In the genomic region with DNA sequence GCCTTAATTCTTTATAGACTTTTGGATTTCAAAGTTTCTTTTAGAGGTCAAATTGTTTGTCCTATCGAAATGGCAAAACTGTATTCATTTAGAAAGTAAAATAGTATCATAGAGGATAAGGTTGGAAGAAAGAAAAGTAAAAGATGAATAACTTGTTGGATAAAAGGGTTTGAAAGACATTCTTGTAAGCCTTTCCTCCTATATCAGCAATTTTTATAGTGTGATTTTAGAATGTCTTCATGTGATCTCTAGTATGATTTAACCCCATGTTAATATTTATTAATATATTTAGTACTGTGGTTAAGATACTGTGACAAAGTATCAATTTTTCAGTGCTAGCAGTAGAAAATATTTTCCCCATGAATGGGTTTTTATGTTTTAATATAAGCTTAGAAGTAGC, we compare ENCODE assay signal across 9 cellular contexts. TPM values are rescaled to one million over a fixed set of nuclear protein-coding genes. Genes with fewer than 3 reads are reported as not detected.
DNase-seq lines count a peak whose midpoint lies in the region; ATAC-seq and TF ChIP-seq lines count a peak whose summit lies in the region.
"Had no signal": no experiment of that assay in that cellular context is flagged by ENCODE, and none has a peak within 500 bp of the region (broad histone marks: within the 10 kb centered on the region; RNA-seq: fewer than 3 reads in every experiment).

No MANE protein-coding gene starts in this region.

- peak overlapping the region; percentile 94 for H3K27ac ChIP-seq in mammary epithelial cell (ENCODE audit: insufficient read depth, low read depth, low read length)
- no peak overlapping the region for H3K27ac ChIP-seq in neural cell (ENCODE audit: low read length)

- H3K4me2 ChIP-seq in Loucy (ENCODE audit: low read depth, low read length, poor library complexity, severe bottlenecking) (peak overlapping the region; percentile 98), mammary epithelial cell (ENCODE audit: insufficient read depth, low read depth, low read length) (peak overlapping the region; percentile 87), neural cell (ENCODE audit: low read length) (no peak overlapping the region)

- intact Hi-C loops in CD14-positive monocyte (cut with micrococcal nuclease) (loop anchor here in 1 of 2 donors (5.0 to 10.0 kb wide), 2 partner anchors 35 to 207 kb away; no protein-coding TSS in a partner anchor), mammary epithelial cell (cut with micrococcal nuclease) (loop anchor here (5.0 kb wide), 1 partner anchor 635 kb away; the partner anchor contains the start of gene MAP4K5), lower leg skin (cut with DNase I; ENCODE audit: low total_unique reads) (loop anchor here (10.0 kb wide), 1 partner anchor 107 kb away; no protein-coding TSS in a partner anchor)

- in situ Hi-C loops in mammary epithelial cell (cut with MboI; ENCODE audit: low sequenced_read_pairs in 2 of 2) = loop anchor here (10.0 kb wide), 2 partner anchors 47 to 107 kb away; no protein-coding TSS in a partner anchor

- peaks cover 67% of the 10 kb centered on the region for H4K20me1 ChIP-seq in Loucy (ENCODE audit: insufficient read depth, low read length, poor library complexity, severe bottlenecking)
- H4K20me1 ChIP-seq in mammary epithelial cell (ENCODE audit: insufficient read depth, low read length) = no peaks in the 10 kb centered on the region
- H4K20me1 ChIP-seq in neural cell (ENCODE audit: insufficient read depth) = no peaks in the 10 kb centered on the region

- H3K27me3 ChIP-seq in Loucy (ENCODE audit: insufficient read depth, low read length, poor library complexity, severe bottlenecking) (peaks cover 11% of the 10 kb centered on the region), mammary epithelial cell (ENCODE audit: insufficient read depth, low read length) (no peaks in the 10 kb centered on the region), neural cell (ENCODE audit: insufficient read depth, low read depth, low read length) (no peaks in the 10 kb centered on the region)

- dilution Hi-C loops in mammary epithelial cell (cut with HindIII; ENCODE audit: low sequenced_read_pairs) = loop anchor here (5.0 kb wide), 1 partner anchor 75 kb away; no protein-coding TSS in a partner anchor

- H2AFZ ChIP-seq in Loucy (ENCODE audit: low read length) = no peak overlapping the region
- H2AFZ ChIP-seq in mammary epithelial cell (ENCODE audit: low read depth, low read length) = no peak overlapping the region
- H2AFZ ChIP-seq in neural cell (ENCODE audit: low read depth, low read length) = no peak overlapping the region

- peaks cover 50% of the 10 kb centered on the region for H3K4me1 ChIP-seq in Loucy (ENCODE audit: insufficient read depth, low read length, poor library complexity, severe bottlenecking)
- peaks cover 8% of the 10 kb centered on the region for H3K4me1 ChIP-seq in mammary epithelial cell (ENCODE audit: insufficient read depth, low read length)

- TF ChIP-seq EP300 in neural cell (conservative IDR thresholded peaks at IDR 0.05; ENCODE audit: poor library complexity, severe bottlenecking) = no peak

- DNase-seq in CD14-positive monocyte (ENCODE audit: low spot score) (no peak), mammary epithelial cell (no peak), NCI-H187 (lab: John Stamatoyannopoulos, UW) (no peak), lower leg skin (ENCODE audit: low spot score in 2 of 2) (no peak), hepatic stellate cell (ENCODE audit: low spot score) (no peak)
- DNase-seq: NCI-H146 had no signal

- peaks cover 25% of the 10 kb centered on the region for H3K4me1 Mint-ChIP-seq in CD14-positive monocyte

- H3K9me3 Mint-ChIP-seq in CD14-positive monocyte = peaks cover 0 to 2% (median 0%) of the 10 kb centered on the region in 7 donors

- H3K27ac Mint-ChIP-seq in CD14-positive monocyte = peak overlapping the region in 3 of 7 donors; percentile 55 to 99 (median 60)

- no peaks in the 10 kb centered on the region for H3K27me3 Mint-ChIP-seq in CD14-positive monocyte (ENCODE audit: low read depth in 3 of 3)

- peaks cover 6% of the 10 kb centered on the region; the same call in 1 of the 2 replicates for H3K36me3 ChIP-seq in Loucy (ENCODE audit: insufficient read depth, low read length)
- peaks cover 16% of the 10 kb centered on the region for H3K36me3 ChIP-seq in mammary epithelial cell (ENCODE audit: insufficient read depth, low read length)
- no peaks in the 10 kb centered on the region for H3K36me3 ChIP-seq in neural cell (ENCODE audit: insufficient read depth, low read length)

- peaks cover 40 to 43% of the 10 kb centered on the region in 2 donors for H3K36me3 Mint-ChIP-seq in CD14-positive monocyte

- no TSS peak for BruUV-seq in mammary epithelial cell (replicated peaks; lab: Mats Ljungman, UMichigan)

- CTCF ChIA-PET in mammary epithelial cell (lab: Charles Lee; ENCODE audit: low non-redundant PET) = interaction anchor here (0.6 kb wide), 1 partner anchor 14 kb away, joined by 3 read pairs; no protein-coding TSS in a partner anchor

- 27% methylated on average over 1 of the region's 1 CpG for WGBS in mammary epithelial cell (ENCODE audit: low coverage, missing lambda C conversion rate)
- WGBS in lower leg skin, 2 donors = 33 to 45% methylated on average over 1 of the region's 1 CpG

- no peak for TF ChIP-seq RAD21 in neural cell (conservative IDR thresholded peaks at IDR 0.05)

- no peak for TF ChIP-seq CTCF in CD14-positive monocyte (IDR thresholded peaks at IDR 0.05)
- TF ChIP-seq CTCF in Loucy (conservative IDR thresholded peaks at IDR 0.05; ENCODE audit: low read length) = no peak
- TF ChIP-seq CTCF in mammary epithelial cell (conservative IDR thresholded peaks at IDR 0.05 in 1 of 2, IDR thresholded peaks at IDR 0.05 in 1 of 2; ENCODE audit: extremely low read depth in 1 of 2, insufficient read depth in 1 of 2, low read depth in 1 of 2, low read length in 2 of 2) = no peak
- TF ChIP-seq CTCF in neural cell (IDR thresholded peaks at IDR 0.05; ENCODE audit: poor library complexity, severe bottlenecking) = no peak
- TF ChIP-seq CTCF in lower leg skin (IDR thresholded peaks at IDR 0.05) = no peak

- H3F3A ChIP-seq in Loucy (ENCODE audit: low read depth) (peaks cover 4% of the 10 kb centered on the region; the same call in 1 of the 2 replicates), neural cell (ENCODE audit: insufficient read depth, low read length, poor library complexity, severe bottlenecking) (no peaks in the 10 kb centered on the region)

- peak overlapping the region; percentile 87 for H3K4me3 ChIP-seq in Loucy (ENCODE audit: low read length, poor library complexity, severe bottlenecking)
- peak overlapping the region; percentile 87 to 100 (median 96) for H3K4me3 ChIP-seq in mammary epithelial cell (replicated peaks in 1 of 3; ENCODE audit: insufficient read depth in 1 of 3, low read depth in 2 of 3, low read length in 3 of 3)
- peak overlapping the region; percentile 97 for H3K4me3 ChIP-seq in neural cell (ENCODE audit: low read length)
- no peak overlapping the region for H3K4me3 ChIP-seq in lower leg skin (ENCODE audit: low read depth, poor library complexity, severe bottlenecking)

- H3K4me3 Mint-ChIP-seq in CD14-positive monocyte = peak overlapping the region; percentile 16 to 97

- H3K9ac ChIP-seq in Loucy (ENCODE audit: low read depth, low read length, poor library complexity, severe bottlenecking) = peak overlapping the region; percentile 99
- peak overlapping the region; percentile 84 for H3K9ac ChIP-seq in mammary epithelial cell (ENCODE audit: insufficient read depth, low read length)
- no peak overlapping the region for H3K9ac ChIP-seq in neural cell (ENCODE audit: low read length)

- no peaks in the 10 kb centered on the region for H3K9me3 ChIP-seq in Loucy (ENCODE audit: insufficient read depth, low read depth, low read length)
- H3K9me3 ChIP-seq in mammary epithelial cell (replicated peaks; ENCODE audit: insufficient read depth, low read length) = no peaks in the 10 kb centered on the region
- H3K9me3 ChIP-seq in neural cell (ENCODE audit: low read length) = no peaks in the 10 kb centered on the region

- no peak for TF ChIP-seq POLR2A in lower leg skin (IDR thresholded peaks at IDR 0.05)

- H3K9me2 ChIP-seq in Loucy (replicated peaks; ENCODE audit: low read depth, low read length) (no peaks in the 10 kb centered on the region), neural cell (ENCODE audit: insufficient read depth, low read length) (no peaks in the 10 kb centered on the region)

- no peak for ATAC-seq in HG02798 (IDR thresholded peaks at IDR 0.05; ENCODE audit: poor library complexity, unreplicated experiment)

- H3K79me2 ChIP-seq in Loucy (ENCODE audit: insufficient read depth, low read length) = peaks cover 66% of the 10 kb centered on the region
- H3K79me2 ChIP-seq in mammary epithelial cell (ENCODE audit: insufficient read depth, low read length) = peaks cover 75% of the 10 kb centered on the region
- H3K79me2 ChIP-seq in neural cell (replicated peaks; ENCODE audit: insufficient read depth, low read length) = peaks cover 37% of the 10 kb centered on the region

TF ChIP-seq in neural cell, 6 proteins besides CTCF, POLR2A, EP300 and RAD21:
- no peak for TF ChIP-seq TAF1 (IDR thresholded peaks at IDR 0.05; ENCODE audit: low read depth)
- TF ChIP-seq EZH2 (IDR thresholded peaks at IDR 0.05; ENCODE audit: borderline replicate concordance, insufficient read depth, low read length, poor library complexity, severe bottlenecking) = no peak
- no peak for TF ChIP-seq POLR2AphosphoS5 (IDR thresholded peaks at IDR 0.05)
TF ChIP-seq in neural cell: peak in this region for 0.

RNA-seq across cellular contexts. Expression of gene ARF6, which starts 4.5 kb away (rescaled TPM):
- 100 to 1,000 TPM; 120 to 136 TPM for polyA plus RNA-seq in CD14-positive monocyte
- total RNA-seq in mammary epithelial cell = 100 to 1,000 TPM in 1 of 2 donors, 10 to 100 TPM in 1; 85.5 to 132 TPM
- 58.3 TPM for polyA plus RNA-seq in mammary epithelial cell
- polyA minus RNA-seq in mammary epithelial cell = 88.5 TPM
- polyA plus RNA-seq in neural cell = 23.0 and 24.1 TPM in 2 replicates
- polyA minus RNA-seq in neural cell = 48.7 and 49.7 TPM in 2 replicates
- total RNA-seq in lower leg skin = 100 to 1,000 TPM; 102 to 128 (median 121) TPM

RNA-seq across cellular contexts. Expression of gene NEMF, which starts 44.8 kb away (rescaled TPM):
- polyA plus RNA-seq in CD14-positive monocyte (10 to 100 TPM; 18.3 to 27.6 TPM), mammary epithelial cell (18.1 TPM), neural cell (91.0 and 113 TPM in 2 replicates)
- total RNA-seq in mammary epithelial cell (10 to 100 TPM; 44.8 to 57.7 TPM), lower leg skin (10 to 100 TPM; 31.3 to 95.2 (median 55.9) TPM)
- polyA minus RNA-seq in mammary epithelial cell (60.7 TPM), neural cell (154 and 193 TPM in 2 replicates)
